ENCODE assay signal across 19 cellular contexts in genomic region chr1:94597701-94598100, GRCh38. TPM values are rescaled to one million over a fixed set of nuclear protein-coding genes. Genes with fewer than 3 reads are reported as not detected.
DNase-seq lines count a peak whose midpoint lies in the region; ATAC-seq, FAIRE-seq and TF ChIP-seq lines count a peak whose summit lies in the region.
"Had no signal": no experiment of that assay in that cellular context is flagged by ENCODE, and none has a peak within 500 bp of the region (broad histone marks: within the 10 kb centered on the region; RNA-seq: fewer than 3 reads in every experiment).

No MANE protein-coding gene starts in this region.

- no peaks in the 10 kb centered on the region for H3K9me3 ChIP-seq in breast epithelium
- H3K9me3 ChIP-seq: left ventricle myocardium inferior had no signal

- no peak for TF ChIP-seq POLR2A in breast epithelium (IDR thresholded peaks at IDR 0.05)

- H3K9me3 Mint-ChIP-seq in MCF 10A (ENCODE audit: unreplicated experiment): no peaks in the 10 kb centered on the region
- H3K9me3 Mint-ChIP-seq: activated CD4-positive, alpha-beta memory T cell treated with anti-CD3 and anti-CD28 coated beads, Interleukin-2, amount 10 ng/mL, durations not matched to agents 7 days and 5 days; naive B cell had no signal

- no TSS peak for BruUV-seq in MCF 10A (replicated peaks; lab: Mats Ljungman, UMichigan)

- CTCF ChIA-PET in MCF 10A (lab: Yijun Ruan, JAX): interaction anchor here (0.8 to 4.1 kb wide), 11 partner anchors 12 to 209 kb away, joined by 3 to 30 read pairs (median 6); no protein-coding TSS in a partner anchor

- H3K27ac ChIP-seq in breast epithelium: no peak overlapping the region
- H3K27ac ChIP-seq: left ventricle myocardium inferior, SK-N-MC had no signal

- H3K4me1 ChIP-seq in breast epithelium: no peaks in the 10 kb centered on the region

- intact Hi-C loops in MCF 10A (cut with micrococcal nuclease) (loop anchor here (2.0 to 5.0 kb wide), 3 partner anchors 53 to 205 kb away; no protein-coding TSS in a partner anchor), breast epithelium (cut with DNase I; ENCODE audit: low total_unique reads) (no loop called here)

- H3K4me1 Mint-ChIP-seq in MCF 10A (ENCODE audit: insufficient read depth, unreplicated experiment): peaks cover 35% of the 10 kb centered on the region

- POLR2A ChIA-PET in MCF 10A (lab: Yijun Ruan, JAX): interaction anchor here (0.7 to 3.7 kb wide), 5 partner anchors 9 to 55 kb away, joined by 3 to 28 read pairs (median 3); partner anchors contain the start of gene F3

- H3K27me3 ChIP-seq in breast epithelium: no peaks in the 10 kb centered on the region

- no peaks in the 10 kb centered on the region for H3K27me3 Mint-ChIP-seq in MCF 10A (ENCODE audit: insufficient read depth, unreplicated experiment)

- H3K4me3 Mint-ChIP-seq in MCF 10A (ENCODE audit: unreplicated experiment): no peak overlapping the region
- H3K4me3 Mint-ChIP-seq: activated CD4-positive, alpha-beta memory T cell treated with anti-CD3 and anti-CD28 coated beads, Interleukin-2, amount 10 ng/mL, durations not matched to agents 7 days and 5 days; naive B cell had no signal

- H3K36me3 ChIP-seq in breast epithelium: no peaks in the 10 kb centered on the region
- H3K36me3 ChIP-seq: left ventricle myocardium inferior had no signal

- DNase-seq in MCF 10A (ENCODE audit: unreplicated experiment) (peak; percentile 83), breast epithelium (ENCODE audit: low spot score in 2 of 2) (no peak), RPMI7951 (ENCODE audit: low read depth) (peak; percentile 86), fibroblast of mammary gland (ENCODE audit: low read depth) (peak; percentile 89), urothelium cell line (ENCODE audit: low spot score) (peak; percentile 43), NCI-H2029 (lab: John Stamatoyannopoulos, UW) (no peak)
- DNase-seq in activated CD8-positive, alpha-beta memory T cell treated with anti-CD3 and anti-CD28 coated beads, Interleukin-2, amount 50 U/mL, for 48 hours: no peak
- DNase-seq: activated CD4-positive, alpha-beta memory T cell treated with anti-CD3 and anti-CD28 coated beads, Interleukin-2, amount 10 ng/mL, durations not matched to agents 7 days and 5 days; amniotic stem cell; erythroblast; left ventricle myocardium inferior; MV-4-11; naive B cell had no signal

- no peak for TF ChIP-seq CTCF in MCF 10A (IDR thresholded peaks at IDR 0.05; ENCODE audit: unreplicated experiment)
- TF ChIP-seq CTCF in breast epithelium (IDR thresholded peaks at IDR 0.05): no peak
- no peak for TF ChIP-seq CTCF in fibroblast of mammary gland (conservative IDR thresholded peaks at IDR 0.05; ENCODE audit: control insufficient read depth, insufficient read depth, low read depth, low read length)

- ATAC-seq in GM18907 (IDR thresholded peaks at IDR 0.05; ENCODE audit: unreplicated experiment): no peak

- no peak overlapping the region for H3K27ac Mint-ChIP-seq in MCF 10A (ENCODE audit: low read depth, unreplicated experiment)
- H3K27ac Mint-ChIP-seq: activated CD4-positive, alpha-beta memory T cell treated with anti-CD3 and anti-CD28 coated beads, Interleukin-2, amount 10 ng/mL, durations not matched to agents 7 days and 5 days had no signal

- H3K4me3 ChIP-seq in breast epithelium (no peak overlapping the region), fibroblast of mammary gland (ENCODE audit: control insufficient read depth, low read depth, low read length) (no peak overlapping the region)
- H3K4me3 ChIP-seq: left ventricle myocardium inferior, SK-N-MC had no signal

- peak; percentile 83 for FAIRE-seq in urothelium cell line (lab: Jason Lieb, UNC)
- FAIRE-seq: colon, G401.6, GM18507, TTC549 had no signal

- H3K36me3 Mint-ChIP-seq in MCF 10A (ENCODE audit: insufficient read depth, unreplicated experiment): no peaks in the 10 kb centered on the region
- H3K36me3 Mint-ChIP-seq: naive B cell had no signal

RNA-seq across cellular contexts. Expression of gene F3, which starts 56.1 kb away (rescaled TPM):
- total RNA-seq in MCF 10A (2022) (173 and 296 TPM in 2 replicates), breast epithelium (100 to 1,000 TPM in 2 of 3 donors, 10 to 100 TPM in 1; 61.9 to 115 (median 108) TPM)
- 76.5 and 84.8 TPM in 2 replicates for total RNA-seq in RPMI7951 (2014; rRNA removed; shearing (Covaris generic))

Comparison
In these comparisons a context has a peak if more than half of its experiments do, and no peak if none do; other contexts are left out.
1. DNase-seq: peak in MCF 10A (single experiment), RPMI7951 (single experiment), fibroblast of mammary gland (single experiment) and urothelium cell line (single experiment); none in breast epithelium (0 of 2), activated CD8-positive, alpha-beta memory T cell treated with anti-CD3 and anti-CD28 coated beads, Interleukin-2, amount 50 U/mL, for 48 hours (single experiment) and NCI-H2029 (single experiment).